In genomic region chr15:75738647-75739325, GRCh38 we compare ENCODE assay signal across 1 cellular context.
TF ChIP-seq lines count a peak whose summit lies in the region.

No MANE protein-coding gene starts in this region.

TF ChIP-seq in HEK293, 187 proteins besides CTCF, POLR2A, EP300 and RAD21 (continued from another document and continues in another):
- no peak for TF ChIP-seq TSHZ1 (tag by site-specific recombination; IDR thresholded peaks at IDR 0.05; ENCODE audit: borderline replicate concordance)
- TF ChIP-seq ZNF449 (tag by site-specific recombination; IDR thresholded peaks at IDR 0.05): peak; percentile 50; the same call in 1 of the 2 replicates
- TF ChIP-seq KLF8 (tag by site-specific recombination; IDR thresholded peaks at IDR 0.05): no peak; the same call in 1 of the 2 replicates
- TF ChIP-seq ZSCAN23 (tag by site-specific recombination; IDR thresholded peaks at IDR 0.05): 0 out of 2 replicates have a peak, but pooled peaks have one; percentile 31
- peak; percentile 83 for TF ChIP-seq ZNF561 (tag by site-specific recombination; IDR thresholded peaks at IDR 0.05; ENCODE audit: borderline replicate concordance)
- TF ChIP-seq ZNF280D (tag by site-specific recombination; IDR thresholded peaks at IDR 0.05): no peak
- peak; percentile 38; the same call in 1 of the 2 replicates for TF ChIP-seq ZNF10 (tag by site-specific recombination; IDR thresholded peaks at IDR 0.05)
- no peak; the same call in 1 of the 2 replicates for TF ChIP-seq ZNF416 (tag by site-specific recombination; IDR thresholded peaks at IDR 0.05)
- no peak for TF ChIP-seq ZNF184 (tag by site-specific recombination; IDR thresholded peaks at IDR 0.05)
- TF ChIP-seq ZNF248 (tag by site-specific recombination; IDR thresholded peaks at IDR 0.05): no peak
- TF ChIP-seq ZBTB10 (tag by site-specific recombination; IDR thresholded peaks at IDR 0.05): peak; percentile 71
- peak; percentile 79 for TF ChIP-seq KLF10 (tag by site-specific recombination; IDR thresholded peaks at IDR 0.05)
- TF ChIP-seq ZNF585B (tag by site-specific recombination; IDR thresholded peaks at IDR 0.05): no peak
- peak; percentile 92 for TF ChIP-seq ZNF600 (tag by site-specific recombination; IDR thresholded peaks at IDR 0.05)
- peak; percentile 79 for TF ChIP-seq WT1 (tag by site-specific recombination; IDR thresholded peaks at IDR 0.05)
- no peak for TF ChIP-seq OVOL3 (tag by site-specific recombination; IDR thresholded peaks at IDR 0.05)
- 0 out of 2 replicates have a peak, but pooled peaks have one; percentile 20 for TF ChIP-seq ZNF610 (tag by site-specific recombination; IDR thresholded peaks at IDR 0.05; ENCODE audit: borderline replicate concordance)
- peak; percentile 58 for TF ChIP-seq EGR2 (tag by site-specific recombination; IDR thresholded peaks at IDR 0.05; ENCODE audit: low read depth)
- 0 out of 2 replicates have a peak, but pooled peaks have one; percentile 13 for TF ChIP-seq YY1 (tag by site-specific recombination; IDR thresholded peaks at IDR 0.05)
- TF ChIP-seq ZNF426 (tag by site-specific recombination; IDR thresholded peaks at IDR 0.05): no peak
- 0 out of 2 replicates have a peak, but pooled peaks have one; percentile 32 for TF ChIP-seq PBX3 (CRISPR knock-in tag; IDR thresholded peaks at IDR 0.05)
- peak; percentile 40; the same call in 1 of the 2 replicates for TF ChIP-seq ZNF24 (tag by site-specific recombination; IDR thresholded peaks at IDR 0.05)
- peak; percentile 94 for TF ChIP-seq SP2 (tag by site-specific recombination; IDR thresholded peaks at IDR 0.05)
- no peak for TF ChIP-seq ZNF518A (tag by site-specific recombination; conservative IDR thresholded peaks at IDR 0.05; ENCODE audit: low read depth)
- TF ChIP-seq ZNF394 (tag by site-specific recombination; IDR thresholded peaks at IDR 0.05; ENCODE audit: borderline replicate concordance): no peak
- no peak for TF ChIP-seq ZNF148 (tag by site-specific recombination; IDR thresholded peaks at IDR 0.05; ENCODE audit: borderline replicate concordance)
